8 cellular contexts compared by ENCODE assay signal in the genomic region with DNA sequence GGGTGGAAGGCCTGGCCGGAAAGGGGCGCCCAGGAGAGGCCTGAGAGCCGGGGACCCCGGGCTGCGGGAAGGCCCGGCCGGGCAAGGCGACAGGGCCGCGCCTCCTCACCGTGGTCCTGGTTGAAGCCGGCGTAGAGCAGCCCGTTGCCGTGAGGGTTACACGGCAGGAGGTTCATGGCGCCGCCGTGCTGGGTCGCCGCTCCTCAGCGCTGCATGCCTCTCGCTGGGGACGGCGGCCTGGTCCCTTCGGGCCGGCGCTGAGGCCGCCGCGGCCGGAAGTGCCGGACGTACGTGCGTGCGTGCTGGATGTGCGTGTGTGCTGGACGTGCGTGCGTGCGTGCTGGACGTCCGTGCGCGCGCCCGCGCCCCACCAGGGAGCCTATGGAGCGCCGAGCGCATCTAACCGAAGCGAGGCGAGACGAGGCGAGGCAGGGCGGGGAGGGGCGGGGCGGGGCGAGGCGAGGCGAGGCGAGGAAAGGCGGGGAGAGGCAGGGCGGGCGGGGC. TPM values are rescaled to one million over a fixed set of nuclear protein-coding genes. Genes with fewer than 3 reads are reported as not detected.
DNase-seq lines count a peak whose midpoint lies in the region; FAIRE-seq and TF ChIP-seq lines count a peak whose summit lies in the region.

A gene (minus strand): TSS at position 280 of the 504 bp plus-strand sequence. CDS start 104 bp downstream, at position 176.

- peak within 1 kb of the TSS; percentile 4 for H2BK120ac ChIP-seq in neuronal stem cell (ENCODE audit: low read depth, low read length)

- H3K4me2 ChIP-seq in neuronal stem cell (ENCODE audit: insufficient read depth, low read length, poor library complexity, severe bottlenecking) = peak within 1 kb of the TSS; percentile 100

- POLR2A ChIA-PET in HEK293 (lab: Yijun Ruan, JAX) = interaction anchor here (1.4 kb wide), 1 partner anchor 106 kb away, joined by 3 read pairs; no protein-coding TSS in a partner anchor

- WGBS in neuronal stem cell (ENCODE audit: extremely low coverage in 2 of 2, insufficient read length in 2 of 2, insufficient replicate concordance in 1 of 2), 2 donors = no CpG with 5 or more reads among the region's 67 CpGs

- H3K4me1 ChIP-seq in ES-I3 (ENCODE audit: insufficient read depth, low read length) (peaks cover 3% of the 10 kb centered on the region), HEK293 (ENCODE audit: control insufficient read depth, insufficient read depth, low read length) (peaks cover 7% of the 10 kb centered on the region), neuronal stem cell (ENCODE audit: control insufficient read depth in 2 of 2, insufficient read depth in 1 of 2, low read depth in 1 of 2, low read length in 2 of 2) (peaks cover 5 to 6% of the 10 kb centered on the region in 2 donors), subcutaneous abdominal adipose tissue (ENCODE audit: control insufficient read depth in 5 of 5, insufficient read depth in 5 of 5, low read length in 5 of 5) (peaks cover 2 to 23% (median 22%) of the 10 kb centered on the region in 5 donors)

- H3K4ac ChIP-seq in neuronal stem cell (ENCODE audit: low read length) = peak within 1 kb of the TSS; percentile 86

- DNase-seq in MV-4-11 (lab: John Stamatoyannopoulos, UW) (peak; percentile 91), SK-MEL-5 (ENCODE audit: low read depth, low spot score) (peak; percentile 93), frontal cortex (ENCODE audit: low spot score in 2 of 2) (peak; percentile 100), neuronal stem cell (ENCODE audit: low spot score) (peak; percentile 93)
- peak; percentile 91 for DNase-seq in activated naive CD4-positive, alpha-beta T cell treated with Interleukin-2 at 50 U/mL for 16 hours

- in situ Hi-C loops in SK-MEL-5 (cut with HindIII; ENCODE audit: low pct_unique_long_range_greater_than_20kb, low sequenced_read_pairs) = no loop called here

- no peak within 1 kb of the TSS for H4K8ac ChIP-seq in neuronal stem cell (ENCODE audit: low read depth, low read length)

- peak within 1 kb of the TSS; percentile 92 for H3K14ac ChIP-seq in neuronal stem cell (ENCODE audit: low read length)

- peak within 1 kb of the TSS; percentile 50 for H2BK12ac ChIP-seq in neuronal stem cell (ENCODE audit: low read length)

- H3K9ac ChIP-seq in ES-I3 (ENCODE audit: low read depth, low read length) (peak within 1 kb of the TSS; percentile 81), neuronal stem cell (ENCODE audit: low read depth, low read length, poor library complexity) (peak within 1 kb of the TSS; percentile 100), subcutaneous abdominal adipose tissue (ENCODE audit: low read length in 5 of 5) (peak within 1 kb of the TSS; percentile 48 to 95 (median 87))

- H3K4me3 ChIP-seq in HEK293 (ENCODE audit: low read depth, low read length) (peak within 1 kb of the TSS; percentile 97), neuronal stem cell (ENCODE audit: low read length in 2 of 2) (peak within 1 kb of the TSS; percentile 90 to 99), subcutaneous abdominal adipose tissue (ENCODE audit: low read depth in 1 of 5, low read length in 5 of 5) (peak within 1 kb of the TSS; percentile 69 to 97 (median 85))

- peak within 1 kb of the TSS; percentile 99 for H3K27ac ChIP-seq in HEK293 (ENCODE audit: extremely low read depth, low read depth, low read length)
- peak within 1 kb of the TSS; percentile 93 for H3K27ac ChIP-seq in neuronal stem cell (replicated peaks; ENCODE audit: low read length)
- peak within 1 kb of the TSS; percentile 78 for H3K27ac ChIP-seq in subcutaneous abdominal adipose tissue (ENCODE audit: low read depth, low read length)

- no peak for FAIRE-seq in frontal cortex (lab: Jason Lieb, UNC)

- peak within 1 kb of the TSS; percentile 24 for H4K91ac ChIP-seq in neuronal stem cell (ENCODE audit: low read depth, low read length, poor library complexity)

- H3K36me3 ChIP-seq in ES-I3 (ENCODE audit: insufficient read depth, low read length) = peaks cover 11% of the 10 kb centered on the region; the same call in 1 of the 2 replicates
- peaks cover 7 to 25% of the 10 kb centered on the region in 2 experiments for H3K36me3 ChIP-seq in HEK293 (ENCODE audit: control insufficient read depth in 2 of 2, insufficient read depth in 1 of 2, low read length in 2 of 2)
- peaks cover 9 to 22% of the 10 kb centered on the region in 2 donors for H3K36me3 ChIP-seq in neuronal stem cell (replicated peaks in 1 of 2; ENCODE audit: control insufficient read depth in 2 of 2, insufficient read depth in 2 of 2, low read length in 2 of 2)
- H3K36me3 ChIP-seq in subcutaneous abdominal adipose tissue (ENCODE audit: control insufficient read depth in 5 of 5, insufficient read depth in 5 of 5, low read length in 5 of 5) = peaks cover 0 to 14% (median 12%) of the 10 kb centered on the region in 5 donors

- H2BK15ac ChIP-seq in neuronal stem cell (ENCODE audit: low read length) = peak within 1 kb of the TSS; percentile 69

- peak within 1 kb of the TSS; percentile 88 for H2AK5ac ChIP-seq in neuronal stem cell (ENCODE audit: low read depth, low read length)

- peak within 1 kb of the TSS; percentile 98 for H3K18ac ChIP-seq in neuronal stem cell (ENCODE audit: low read length)

- CTCF ChIA-PET in HEK293 (lab: Yijun Ruan, JAX) = no interaction called here

- peak within 1 kb of the TSS; percentile 92 for H2AFZ ChIP-seq in neuronal stem cell (ENCODE audit: low read length)

- peak within 1 kb of the TSS; percentile 100 for H3K23ac ChIP-seq in neuronal stem cell (ENCODE audit: low read depth, low read length, poor library complexity)

- no peaks in the 10 kb centered on the region for H3K27me3 ChIP-seq in neuronal stem cell (ENCODE audit: control insufficient read depth in 3 of 3, insufficient read depth in 3 of 3, low read depth in 1 of 3, low read length in 3 of 3)
- no peaks in the 10 kb centered on the region for H3K27me3 ChIP-seq in subcutaneous abdominal adipose tissue (ENCODE audit: control insufficient read depth in 5 of 5, insufficient read depth in 4 of 5, low read length in 5 of 5)

- peaks cover 10% of the 10 kb centered on the region for H3K79me1 ChIP-seq in neuronal stem cell (ENCODE audit: low read depth, low read length)

- H2BK5ac ChIP-seq in neuronal stem cell (ENCODE audit: low read length) = peak within 1 kb of the TSS; percentile 89

- no peak for TF ChIP-seq CTCF in HEK293 (tag by site-specific recombination; IDR thresholded peaks at IDR 0.05)

- H3K9me3 ChIP-seq in ES-I3 (ENCODE audit: control insufficient read depth, insufficient read depth, low read length) (no peaks in the 10 kb centered on the region), HEK293 (ENCODE audit: control insufficient read depth, insufficient read depth, low read depth, low read length) (no peaks in the 10 kb centered on the region), neuronal stem cell (replicated peaks in 1 of 2; ENCODE audit: control insufficient read depth in 2 of 2, insufficient read depth in 1 of 2, low read depth in 1 of 2, low read length in 2 of 2) (no peaks in the 10 kb centered on the region), subcutaneous abdominal adipose tissue (ENCODE audit: control insufficient read depth in 5 of 5, low read length in 5 of 5) (no peaks in the 10 kb centered on the region)

TF ChIP-seq in HEK293, 187 proteins besides CTCF, POLR2A, EP300 and RAD21 (continues in another document):
- no peak for TF ChIP-seq ZNF473 (tag by site-specific recombination; IDR thresholded peaks at IDR 0.05)
- no peak for TF ChIP-seq ZNF707 (tag by site-specific recombination; IDR thresholded peaks at IDR 0.05)
- TF ChIP-seq, protein P1, sequence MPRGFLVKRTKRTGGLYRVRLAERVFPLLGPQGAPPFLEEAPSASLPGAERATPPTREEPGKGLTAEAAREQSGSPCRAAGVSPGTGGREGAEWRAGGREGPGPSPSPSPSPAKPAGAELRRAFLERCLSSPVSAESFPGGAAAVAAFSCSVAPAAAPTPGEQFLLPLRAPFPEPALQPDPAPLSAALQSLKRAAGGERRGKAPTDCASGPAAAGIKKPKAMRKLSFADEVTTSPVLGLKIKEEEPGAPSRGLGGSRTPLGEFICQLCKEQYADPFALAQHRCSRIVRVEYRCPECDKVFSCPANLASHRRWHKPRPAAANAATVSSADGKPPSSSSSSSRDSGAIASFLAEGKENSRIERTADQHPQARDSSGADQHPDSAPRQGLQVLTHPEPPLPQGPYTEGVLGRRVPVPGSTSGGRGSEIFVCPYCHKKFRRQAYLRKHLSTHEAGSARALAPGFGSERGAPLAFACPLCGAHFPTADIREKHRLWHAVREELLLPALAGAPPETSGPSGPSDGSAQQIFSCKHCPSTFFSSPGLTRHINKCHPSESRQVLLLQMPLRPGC (tag by site-specific recombination; IDR thresholded peaks at IDR 0.05) = 0 out of 2 replicates have a peak, but pooled peaks have one; percentile 41
- no peak for TF ChIP-seq FEZF1 (tag by site-specific recombination; IDR thresholded peaks at IDR 0.05)
- TF ChIP-seq KLF7 (tag by site-specific recombination; IDR thresholded peaks at IDR 0.05; ENCODE audit: borderline replicate concordance) = no peak
- TF ChIP-seq ZNF658 (tag by site-specific recombination; IDR thresholded peaks at IDR 0.05) = no peak
- TF ChIP-seq, protein P2, sequence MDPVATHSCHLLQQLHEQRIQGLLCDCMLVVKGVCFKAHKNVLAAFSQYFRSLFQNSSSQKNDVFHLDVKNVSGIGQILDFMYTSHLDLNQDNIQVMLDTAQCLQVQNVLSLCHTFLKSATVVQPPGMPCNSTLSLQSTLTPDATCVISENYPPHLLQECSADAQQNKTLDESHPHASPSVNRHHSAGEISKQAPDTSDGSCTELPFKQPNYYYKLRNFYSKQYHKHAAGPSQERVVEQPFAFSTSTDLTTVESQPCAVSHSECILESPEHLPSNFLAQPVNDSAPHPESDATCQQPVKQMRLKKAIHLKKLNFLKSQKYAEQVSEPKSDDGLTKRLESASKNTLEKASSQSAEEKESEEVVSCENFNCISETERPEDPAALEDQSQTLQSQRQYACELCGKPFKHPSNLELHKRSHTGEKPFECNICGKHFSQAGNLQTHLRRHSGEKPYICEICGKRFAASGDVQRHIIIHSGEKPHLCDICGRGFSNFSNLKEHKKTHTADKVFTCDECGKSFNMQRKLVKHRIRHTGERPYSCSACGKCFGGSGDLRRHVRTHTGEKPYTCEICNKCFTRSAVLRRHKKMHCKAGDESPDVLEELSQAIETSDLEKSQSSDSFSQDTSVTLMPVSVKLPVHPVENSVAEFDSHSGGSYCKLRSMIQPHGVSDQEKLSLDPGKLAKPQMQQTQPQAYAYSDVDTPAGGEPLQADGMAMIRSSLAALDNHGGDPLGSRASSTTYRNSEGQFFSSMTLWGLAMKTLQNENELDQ (tag by site-specific recombination; IDR thresholded peaks at IDR 0.05; ENCODE audit: low read depth) = no peak
- TF ChIP-seq YY2 (tag by site-specific recombination; IDR thresholded peaks at IDR 0.05) = 0 out of 2 replicates have a peak, but pooled peaks have one; percentile 50
- no peak for TF ChIP-seq ZNF350 (tag by site-specific recombination; IDR thresholded peaks at IDR 0.05)
- TF ChIP-seq ZNF548 (tag by site-specific recombination; IDR thresholded peaks at IDR 0.05) = no peak

RNA-seq across cellular contexts. Expression of the gene that starts here (rescaled TPM):
- 75.5 and 78.4 TPM in 2 replicates for total RNA-seq in SK-MEL-5 (2014; rRNA removed; shearing (Covaris generic))
- 75.8 and 89.2 TPM in 2 replicates for polyA plus RNA-seq in SK-MEL-5 (2015; cell fraction: cytosol; rRNA removed)
- 114 and 134 TPM in 2 replicates for polyA plus RNA-seq in SK-MEL-5 (2015; cell fraction: nucleus; rRNA removed)
- 45.2 TPM for total RNA-seq in frontal cortex
- 67.8 TPM for polyA plus RNA-seq in neuronal stem cell (2013, experiment 1 of 2)
- 69.8 TPM for polyA plus RNA-seq in neuronal stem cell (2013, experiment 2 of 2)

Comparison
In these comparisons a context has a peak if more than half of its experiments do, and no peak if none do; other contexts are left out.
1. Peak in every context shown above with its lines: DNase-seq, H3K4me3 ChIP-seq and H3K27ac ChIP-seq.